ENCODE assay signal across 1 cellular context in genomic region chr19:40443131-40443929, GRCh38.
TF ChIP-seq lines count a peak whose summit lies in the region.

No MANE protein-coding gene starts in this region.

TF ChIP-seq in HEK293, 187 proteins besides CTCF, POLR2A, EP300 and RAD21 (continued from another document and continues in another):
- TF ChIP-seq SCRT2 (tag by site-specific recombination; IDR thresholded peaks at IDR 0.05) (no peak), ZFP37 (tag by site-specific recombination; IDR thresholded peaks at IDR 0.05) (peak; percentile 58; the same call in 1 of the 2 replicates), ZNF174 (tag by site-specific recombination; IDR thresholded peaks at IDR 0.05) (no peak), ZNF169 (tag by site-specific recombination; IDR thresholded peaks at IDR 0.05) (no peak), OVOL3 (tag by site-specific recombination; IDR thresholded peaks at IDR 0.05) (0 out of 2 replicates have a peak, but pooled peaks have one; percentile 12), ZNF324 (tag by site-specific recombination; IDR thresholded peaks at IDR 0.05) (peak; percentile 74; the same call in 1 of the 2 replicates), ZNF664 (tag by site-specific recombination; IDR thresholded peaks at IDR 0.05) (no peak), ZNF830 (tag by site-specific recombination; IDR thresholded peaks at IDR 0.05; ENCODE audit: low read depth) (no peak), PRDM4 (tag by site-specific recombination; IDR thresholded peaks at IDR 0.05) (peak; percentile 80), ZNF513 (tag by site-specific recombination; IDR thresholded peaks at IDR 0.05) (no peak; the same call in 1 of the 2 replicates), EGR2 (tag by site-specific recombination; IDR thresholded peaks at IDR 0.05; ENCODE audit: low read depth) (no peak; the same call in 1 of the 2 replicates), ZNF558 (tag by site-specific recombination; IDR thresholded peaks at IDR 0.05) (no peak; the same call in 1 of the 2 replicates), ZBTB7A (tag by site-specific recombination; IDR thresholded peaks at IDR 0.05; ENCODE audit: low read depth) (peak; percentile 96), ZNF133 (tag by site-specific recombination; IDR thresholded peaks at IDR 0.05) (0 out of 2 replicates have a peak, but pooled peaks have one; percentile 8), ZNF426 (tag by site-specific recombination; IDR thresholded peaks at IDR 0.05) (no peak), ZNF501 (tag by site-specific recombination; IDR thresholded peaks at IDR 0.05) (peak; percentile 67), ZNF138 (tag by site-specific recombination; IDR thresholded peaks at IDR 0.05; ENCODE audit: borderline replicate concordance) (no peak), ZNF221 (tag by site-specific recombination; IDR thresholded peaks at IDR 0.05; ENCODE audit: borderline replicate concordance) (peak; percentile 77; the same call in 1 of the 2 replicates), WT1 (tag by site-specific recombination; IDR thresholded peaks at IDR 0.05) (peak; percentile 17; the same call in 1 of the 2 replicates), ZNF561 (tag by site-specific recombination; IDR thresholded peaks at IDR 0.05; ENCODE audit: borderline replicate concordance) (peak; percentile 89; the same call in 1 of the 2 replicates), ZNF777 (tag by site-specific recombination; IDR thresholded peaks at IDR 0.05; ENCODE audit: borderline replicate concordance) (peak; percentile 62; the same call in 1 of the 2 replicates), ZNF645 (tag by site-specific recombination; IDR thresholded peaks at IDR 0.05) (no peak), ZNF544 (tag by site-specific recombination; IDR thresholded peaks at IDR 0.05) (no peak), ZNF112 (tag by site-specific recombination; IDR thresholded peaks at IDR 0.05) (no peak), ZNF792 (tag by site-specific recombination; IDR thresholded peaks at IDR 0.05) (no peak), ZNF302 (tag by site-specific recombination; IDR thresholded peaks at IDR 0.05; ENCODE audit: low read depth) (no peak), INSM2 (tag by site-specific recombination; IDR thresholded peaks at IDR 0.05) (peak; percentile 69), OSR2 (tag by site-specific recombination; IDR thresholded peaks at IDR 0.05) (no peak), ZNF391 (tag by site-specific recombination; IDR thresholded peaks at IDR 0.05; ENCODE audit: borderline replicate concordance, low read depth) (peak; percentile 43), KLF16 (tag by site-specific recombination; IDR thresholded peaks at IDR 0.05) (peak; percentile 80; the same call in 1 of the 2 replicates), ZNF24 (tag by site-specific recombination; IDR thresholded peaks at IDR 0.05) (peak; percentile 27; the same call in 1 of the 2 replicates), ZNF654 (tag by site-specific recombination; IDR thresholded peaks at IDR 0.05; ENCODE audit: low read depth) (no peak), KLF7 (tag by site-specific recombination; IDR thresholded peaks at IDR 0.05; ENCODE audit: borderline replicate concordance) (peak; percentile 99), ZNF704 (tag by site-specific recombination; IDR thresholded peaks at IDR 0.05) (no peak), ZNF140 (tag by site-specific recombination; IDR thresholded peaks at IDR 0.05) (no peak), MZF1 (tag by site-specific recombination; IDR thresholded peaks at IDR 0.05; ENCODE audit: borderline replicate concordance) (no peak), ZNF394 (tag by site-specific recombination; IDR thresholded peaks at IDR 0.05; ENCODE audit: borderline replicate concordance) (peak; percentile 17; the same call in 1 of the 2 replicates), ZBTB1 (tag by site-specific recombination; IDR thresholded peaks at IDR 0.05) (no peak), ZNF610 (tag by site-specific recombination; IDR thresholded peaks at IDR 0.05; ENCODE audit: borderline replicate concordance) (peak; percentile 87), ZNF223 (tag by site-specific recombination; IDR thresholded peaks at IDR 0.05) (peak; percentile 77; the same call in 1 of the 2 replicates), ZNF239 (tag by site-specific recombination; IDR thresholded peaks at IDR 0.05) (no peak; the same call in 1 of the 2 replicates), ZBTB17 (tag by site-specific recombination; IDR thresholded peaks at IDR 0.05) (peak; percentile 99), GLIS1 (tag by site-specific recombination; IDR thresholded peaks at IDR 0.05) (peak; percentile 99), ZBTB20 (tag by site-specific recombination; IDR thresholded peaks at IDR 0.05) (peak; percentile 80), ZNF626 (tag by site-specific recombination; IDR thresholded peaks at IDR 0.05) (no peak)
- TF ChIP-seq, protein P1, sequence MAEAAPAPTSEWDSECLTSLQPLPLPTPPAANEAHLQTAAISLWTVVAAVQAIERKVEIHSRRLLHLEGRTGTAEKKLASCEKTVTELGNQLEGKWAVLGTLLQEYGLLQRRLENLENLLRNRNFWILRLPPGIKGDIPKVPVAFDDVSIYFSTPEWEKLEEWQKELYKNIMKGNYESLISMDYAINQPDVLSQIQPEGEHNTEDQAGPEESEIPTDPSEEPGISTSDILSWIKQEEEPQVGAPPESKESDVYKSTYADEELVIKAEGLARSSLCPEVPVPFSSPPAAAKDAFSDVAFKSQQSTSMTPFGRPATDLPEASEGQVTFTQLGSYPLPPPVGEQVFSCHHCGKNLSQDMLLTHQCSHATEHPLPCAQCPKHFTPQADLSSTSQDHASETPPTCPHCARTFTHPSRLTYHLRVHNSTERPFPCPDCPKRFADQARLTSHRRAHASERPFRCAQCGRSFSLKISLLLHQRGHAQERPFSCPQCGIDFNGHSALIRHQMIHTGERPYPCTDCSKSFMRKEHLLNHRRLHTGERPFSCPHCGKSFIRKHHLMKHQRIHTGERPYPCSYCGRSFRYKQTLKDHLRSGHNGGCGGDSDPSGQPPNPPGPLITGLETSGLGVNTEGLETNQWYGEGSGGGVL (tag by site-specific recombination; IDR thresholded peaks at IDR 0.05): peak; percentile 49; the same call in 1 of the 2 replicates
- TF ChIP-seq, protein P2, sequence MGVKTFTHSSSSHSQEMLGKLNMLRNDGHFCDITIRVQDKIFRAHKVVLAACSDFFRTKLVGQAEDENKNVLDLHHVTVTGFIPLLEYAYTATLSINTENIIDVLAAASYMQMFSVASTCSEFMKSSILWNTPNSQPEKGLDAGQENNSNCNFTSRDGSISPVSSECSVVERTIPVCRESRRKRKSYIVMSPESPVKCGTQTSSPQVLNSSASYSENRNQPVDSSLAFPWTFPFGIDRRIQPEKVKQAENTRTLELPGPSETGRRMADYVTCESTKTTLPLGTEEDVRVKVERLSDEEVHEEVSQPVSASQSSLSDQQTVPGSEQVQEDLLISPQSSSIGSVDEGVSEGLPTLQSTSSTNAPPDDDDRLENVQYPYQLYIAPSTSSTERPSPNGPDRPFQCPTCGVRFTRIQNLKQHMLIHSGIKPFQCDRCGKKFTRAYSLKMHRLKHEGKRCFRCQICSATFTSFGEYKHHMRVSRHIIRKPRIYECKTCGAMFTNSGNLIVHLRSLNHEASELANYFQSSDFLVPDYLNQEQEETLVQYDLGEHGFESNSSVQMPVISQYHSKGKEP (tag by site-specific recombination; IDR thresholded peaks at IDR 0.05): peak; percentile 86
- TF ChIP-seq, protein P3, sequence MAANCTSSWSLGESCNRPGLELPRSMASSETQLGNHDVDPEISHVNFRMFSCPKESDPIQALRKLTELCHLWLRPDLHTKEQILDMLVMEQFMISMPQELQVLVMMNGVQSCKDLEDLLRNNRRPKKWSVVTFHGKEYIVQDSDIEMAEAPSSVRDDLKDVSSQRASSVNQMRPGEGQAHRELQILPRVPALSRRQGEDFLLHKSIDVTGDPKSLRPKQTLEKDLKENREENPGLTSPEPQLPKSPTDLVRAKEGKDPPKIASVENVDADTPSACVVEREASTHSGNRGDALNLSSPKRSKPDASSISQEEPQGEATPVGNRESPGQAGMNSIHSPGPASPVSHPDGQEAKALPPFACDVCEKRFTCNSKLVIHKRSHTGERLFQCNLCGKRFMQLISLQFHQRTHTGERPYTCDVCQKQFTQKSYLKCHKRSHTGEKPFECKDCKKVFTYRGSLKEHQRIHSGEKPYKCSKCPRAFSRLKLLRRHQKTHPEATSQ (tag by site-specific recombination; IDR thresholded peaks at IDR 0.05): 0 out of 2 replicates have a peak, but pooled peaks have one; percentile 87
- TF ChIP-seq, protein P4, sequence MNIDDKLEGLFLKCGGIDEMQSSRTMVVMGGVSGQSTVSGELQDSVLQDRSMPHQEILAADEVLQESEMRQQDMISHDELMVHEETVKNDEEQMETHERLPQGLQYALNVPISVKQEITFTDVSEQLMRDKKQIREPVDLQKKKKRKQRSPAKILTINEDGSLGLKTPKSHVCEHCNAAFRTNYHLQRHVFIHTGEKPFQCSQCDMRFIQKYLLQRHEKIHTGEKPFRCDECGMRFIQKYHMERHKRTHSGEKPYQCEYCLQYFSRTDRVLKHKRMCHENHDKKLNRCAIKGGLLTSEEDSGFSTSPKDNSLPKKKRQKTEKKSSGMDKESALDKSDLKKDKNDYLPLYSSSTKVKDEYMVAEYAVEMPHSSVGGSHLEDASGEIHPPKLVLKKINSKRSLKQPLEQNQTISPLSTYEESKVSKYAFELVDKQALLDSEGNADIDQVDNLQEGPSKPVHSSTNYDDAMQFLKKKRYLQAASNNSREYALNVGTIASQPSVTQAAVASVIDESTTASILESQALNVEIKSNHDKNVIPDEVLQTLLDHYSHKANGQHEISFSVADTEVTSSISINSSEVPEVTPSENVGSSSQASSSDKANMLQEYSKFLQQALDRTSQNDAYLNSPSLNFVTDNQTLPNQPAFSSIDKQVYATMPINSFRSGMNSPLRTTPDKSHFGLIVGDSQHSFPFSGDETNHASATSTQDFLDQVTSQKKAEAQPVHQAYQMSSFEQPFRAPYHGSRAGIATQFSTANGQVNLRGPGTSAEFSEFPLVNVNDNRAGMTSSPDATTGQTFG (tag by site-specific recombination; IDR thresholded peaks at IDR 0.05; ENCODE audit: borderline replicate concordance): no peak
